Comparison of ENCODE assay signal across 14 cellular contexts in genomic region chr6:79574636-79575035, GRCh38. TPM values are rescaled to one million over a fixed set of nuclear protein-coding genes. Genes with fewer than 3 reads are reported as not detected.
DNase-seq lines count a peak whose midpoint lies in the region; ATAC-seq and TF ChIP-seq lines count a peak whose summit lies in the region.
"Had no signal": no experiment of that assay in that cellular context is flagged by ENCODE, and none has a peak within 500 bp of the region (broad histone marks: within the 10 kb centered on the region; RNA-seq: fewer than 3 reads in every experiment).

No MANE protein-coding gene starts in this region.

- H2BK5ac ChIP-seq in trophoblast cell (ENCODE audit: low read depth, low read length, poor library complexity): peak overlapping the region; percentile 16

- POLR2A ChIA-PET in PC-9 (lab: Charles Lee; ENCODE audit: unreplicated experiment): no interaction called here

- H3K9me2 ChIP-seq in PC-9 (ENCODE audit: insufficient read depth): no peaks in the 10 kb centered on the region

- no peak overlapping the region for H3K18ac ChIP-seq in trophoblast cell (ENCODE audit: low read length)

- no peak overlapping the region for H2BK120ac ChIP-seq in trophoblast cell (ENCODE audit: insufficient read depth, low read length, poor library complexity)

- H3K4me1 ChIP-seq in PC-9 (replicated peaks; ENCODE audit: insufficient read depth): peaks cover 38% of the 10 kb centered on the region
- peaks cover 0 to 5% of the 10 kb centered on the region in 2 experiments for H3K4me1 ChIP-seq in trophoblast cell (ENCODE audit: control insufficient read depth in 1 of 2, insufficient read depth in 2 of 2, low read length in 2 of 2)
- H3K4me1 ChIP-seq in esophagus muscularis mucosa: peaks cover 7 to 12% (median 10%) of the 10 kb centered on the region in 4 donors

- no peak overlapping the region for H3K4me3 ChIP-seq in PC-9
- no peak overlapping the region for H3K4me3 ChIP-seq in epithelial cell of esophagus (ENCODE audit: low read length)
- no peak overlapping the region for H3K4me3 ChIP-seq in trophoblast cell (ENCODE audit: low read depth, low read length)
- H3K4me3 ChIP-seq in esophagus muscularis mucosa: no peak overlapping the region

- H3K4ac ChIP-seq in trophoblast cell (ENCODE audit: low read depth, low read length): no peak overlapping the region

- CTCF ChIA-PET in PC-9 (lab: Charles Lee): no interaction called here

- no peak overlapping the region for H2AK5ac ChIP-seq in trophoblast cell (ENCODE audit: low read length)

- peak overlapping the region; percentile 4 for H4K91ac ChIP-seq in trophoblast cell (ENCODE audit: low read depth, low read length)

- no TSS peak for BruUV-seq in PC-9 (replicated peaks; lab: Mats Ljungman, UMichigan)

- H3K27ac ChIP-seq in PC-9 (no peak overlapping the region), trophoblast cell (ENCODE audit: low read depth, low read length) (no peak overlapping the region), esophagus muscularis mucosa (replicated peaks in 1 of 4) (no peak overlapping the region)

- H3K27me3 ChIP-seq in PC-9 (ENCODE audit: insufficient read depth, low read depth): no peaks in the 10 kb centered on the region
- no peaks in the 10 kb centered on the region for H3K27me3 ChIP-seq in trophoblast cell (ENCODE audit: insufficient read depth, low read length)
- H3K27me3 ChIP-seq in esophagus muscularis mucosa: no peaks in the 10 kb centered on the region

- H3K79me1 ChIP-seq in trophoblast cell (ENCODE audit: low read length): no peaks in the 10 kb centered on the region

- no peak overlapping the region for H4K12ac ChIP-seq in trophoblast cell (ENCODE audit: low read depth, low read length)

- no peak overlapping the region for H3K23ac ChIP-seq in trophoblast cell (ENCODE audit: low read length)

- no peak overlapping the region for H2BK12ac ChIP-seq in trophoblast cell (ENCODE audit: low read length)

- DNase-seq in ELR (ENCODE audit: low read depth) (peak; percentile 77), PC-9 (peak; percentile 10 to 53), epithelial cell of esophagus (ENCODE audit: low read depth) (peak; percentile 32), trophoblast cell (peak; percentile 1 to 9), COLO668 (lab: John Stamatoyannopoulos, UW; ENCODE audit: unreplicated experiment) (no peak), D341Med (ENCODE audit: low spot score) (no peak), esophagus muscularis mucosa (ENCODE audit: extremely low spot score) (no peak)
- DNase-seq: activated CD4-positive, alpha-beta T cell treated with anti-CD3 and anti-CD28 coated beads, Interleukin-2, amount 50 U/mL, for 4 hours; activated naive CD4-positive, alpha-beta T cell treated with anti-CD3 and anti-CD28 coated beads for 36 hours; COR-L47; naive thymus-derived CD4-positive, alpha-beta T cell; NCI-H524 treated with DMSO at 0.1 percent for 48 hours; stimulated activated naive CD4-positive, alpha-beta T cell had no signal

- TF ChIP-seq POLR2A in esophagus muscularis mucosa (IDR thresholded peaks at IDR 0.05; ENCODE audit: low read depth): no peak

- H3K9me3 ChIP-seq in PC-9 (ENCODE audit: insufficient read depth, low read depth) (no peaks in the 10 kb centered on the region), trophoblast cell (ENCODE audit: insufficient read depth, low read depth, low read length) (peaks cover 2% of the 10 kb centered on the region), esophagus muscularis mucosa (no peaks in the 10 kb centered on the region)

- no peak overlapping the region for H3K14ac ChIP-seq in trophoblast cell (ENCODE audit: low read length)

- no peak for TF ChIP-seq EP300 in esophagus muscularis mucosa (IDR thresholded peaks at IDR 0.05)

- H3K4me2 ChIP-seq in PC-9 (no peak overlapping the region), trophoblast cell (ENCODE audit: low read length) (no peak overlapping the region)

- no peak for ATAC-seq in GM21825 (IDR thresholded peaks at IDR 0.05; ENCODE audit: unreplicated experiment)
- ATAC-seq: naive thymus-derived CD4-positive, alpha-beta T cell had no signal

- no peak overlapping the region for H4K8ac ChIP-seq in trophoblast cell (ENCODE audit: low read depth, low read length)

- peaks cover 10% of the 10 kb centered on the region for H3F3A ChIP-seq in PC-9 (ENCODE audit: insufficient read depth, low read depth)

- no peak overlapping the region for H3K9ac ChIP-seq in trophoblast cell (ENCODE audit: low read length)

- intact Hi-C loops in PC-9 (cut with micrococcal nuclease; ENCODE audit: unreplicated experiment): loop anchor here (5.0 kb wide), 2 partner anchors 238 to 272 kb away; no protein-coding TSS in a partner anchor
- intact Hi-C loops in esophagus muscularis mucosa (cut with DNase I): loop anchor here (5.0 to 10.0 kb wide), 2 partner anchors 98 to 130 kb away; no protein-coding TSS in a partner anchor

- no CpG with 5 or more reads among the region's 1 CpG for WGBS in trophoblast cell (ENCODE audit: extremely low coverage, insufficient coverage, insufficient read length)
- 100% methylated on average over 1 of the region's 1 CpG for WGBS in esophagus muscularis mucosa

- no peaks in the 10 kb centered on the region for H4K20me1 ChIP-seq in PC-9 (ENCODE audit: insufficient read depth)

- H3K79me2 ChIP-seq in PC-9 (ENCODE audit: low read depth): no peaks in the 10 kb centered on the region
- no peaks in the 10 kb centered on the region for H3K79me2 ChIP-seq in trophoblast cell (ENCODE audit: control insufficient read depth, insufficient read depth, low read length, poor library complexity)

- H2AFZ ChIP-seq in PC-9 (no peak overlapping the region), trophoblast cell (ENCODE audit: insufficient read depth, low read length, poor library complexity) (no peak overlapping the region)

- H3K36me3 ChIP-seq in PC-9 (ENCODE audit: low read depth) (no peaks in the 10 kb centered on the region), trophoblast cell (ENCODE audit: control insufficient read depth in 1 of 2, insufficient read depth in 2 of 2, low read length in 2 of 2) (no peaks in the 10 kb centered on the region), esophagus muscularis mucosa (no peaks in the 10 kb centered on the region)

- TF ChIP-seq CTCF in PC-9 (conservative IDR thresholded peaks at IDR 0.05): no peak
- TF ChIP-seq CTCF in epithelial cell of esophagus (IDR thresholded peaks at IDR 0.05; ENCODE audit: insufficient read depth, low read depth, low read length, missing control alignments): no peak
- no peak for TF ChIP-seq CTCF in esophagus muscularis mucosa (IDR thresholded peaks at IDR 0.05)

RNA-seq across cellular contexts. Expression of gene LCA5, which starts 37.4 kb away (rescaled TPM):
- total RNA-seq in PC-9 (2021) (4.8 and 5.4 TPM in 2 replicates), esophagus muscularis mucosa (10 to 100 TPM in 2 of 4 donors, 1 to 10 TPM in 2; 5.2 to 11.5 (median 8.5) TPM)
- polyA plus RNA-seq in trophoblast cell (2013): 2.6 and 2.8 TPM in 2 replicates

RNA-seq across cellular contexts. Expression of gene SH3BGRL2, which starts 56.5 kb away (rescaled TPM):
- 24.2 and 27.4 TPM in 2 replicates for total RNA-seq in PC-9 (2021)
- polyA plus RNA-seq in trophoblast cell (2013): 23.8 and 24.4 TPM in 2 replicates
- total RNA-seq in esophagus muscularis mucosa: 10 to 100 TPM; 22.8 to 34.1 (median 31.6) TPM

Comparison
In these comparisons a context has a peak if more than half of its experiments do, and no peak if none do; other contexts are left out.
1. DNase-seq: peak in ELR (single experiment), PC-9 (2 of 2), epithelial cell of esophagus (single experiment) and trophoblast cell (2 of 2); none in COLO668 (single experiment), D341Med (single experiment) and esophagus muscularis mucosa (single experiment).